ENCODE assay signal across 14 cellular contexts in genomic region chr21:14771587-14771986, GRCh38.
DNase-seq lines count a peak whose midpoint lies in the region; ATAC-seq and TF ChIP-seq lines count a peak whose summit lies in the region.
"Had no signal": no experiment of that assay in that cellular context is flagged by ENCODE, and none has a peak within 500 bp of the region (broad histone marks: within the 10 kb centered on the region; RNA-seq: fewer than 3 reads in every experiment).

No MANE protein-coding gene starts in this region.

- no peaks in the 10 kb centered on the region for H3F3A ChIP-seq in smooth muscle cell (ENCODE audit: low read depth)

- no peaks in the 10 kb centered on the region for H3K9me3 ChIP-seq in WERI-Rb-1 (ENCODE audit: severe bottlenecking)
- no peaks in the 10 kb centered on the region for H3K9me3 ChIP-seq in smooth muscle cell (replicated peaks; ENCODE audit: low read depth)

- H3K9me3 Mint-ChIP-seq in stimulated activated naive B cell treated with anti-CD40 and anti-IgM and Interleukin-4, amounts not matched to agents 10 μg/mL and 1 μg/mL and 100 μg/mL, for 72 hours: peaks cover 0 to 1% of the 10 kb centered on the region in 2 donors
- no peaks in the 10 kb centered on the region for H3K9me3 Mint-ChIP-seq in T-cell
- H3K9me3 Mint-ChIP-seq: CD4-positive, alpha-beta T cell had no signal

- H3K4me1 ChIP-seq in smooth muscle cell (ENCODE audit: low read depth): no peaks in the 10 kb centered on the region

- H3K79me2 ChIP-seq in smooth muscle cell (ENCODE audit: low read depth): no peaks in the 10 kb centered on the region

- no peak for ATAC-seq in stimulated activated naive B cell treated with anti-CD40 and anti-IgM and Interleukin-4, amounts not matched to agents 10 μg/mL and 1 μg/mL and 100 μg/mL, for 72 hours (replicated peaks)
- ATAC-seq in T-cell (replicated peaks in 1 of 4): no peak

- H4K20me1 ChIP-seq in smooth muscle cell (ENCODE audit: low read depth): no peaks in the 10 kb centered on the region

- WGBS in smooth muscle cell (ENCODE audit: low lambda C conversion rate): 86% methylated on average over 2 of the region's 2 CpGs

- H3K4me3 Mint-ChIP-seq in stimulated activated naive B cell treated with anti-CD40 and anti-IgM and Interleukin-4, amounts not matched to agents 10 μg/mL and 1 μg/mL and 100 μg/mL, for 72 hours: no peak overlapping the region
- H3K4me3 Mint-ChIP-seq in T-cell: no peak overlapping the region
- H3K4me3 Mint-ChIP-seq: CD4-positive, alpha-beta T cell had no signal

- peaks cover 0 to 2% of the 10 kb centered on the region in 2 donors for H3K36me3 Mint-ChIP-seq in stimulated activated naive B cell treated with anti-CD40 and anti-IgM and Interleukin-4, amounts not matched to agents 10 μg/mL and 1 μg/mL and 100 μg/mL, for 72 hours
- H3K36me3 Mint-ChIP-seq in T-cell: no peaks in the 10 kb centered on the region

- no peaks in the 10 kb centered on the region for H3K27me3 Mint-ChIP-seq in stimulated activated naive B cell treated with anti-CD40 and anti-IgM and Interleukin-4, amounts not matched to agents 10 μg/mL and 1 μg/mL and 100 μg/mL, for 72 hours
- peaks cover 0 to 4% of the 10 kb centered on the region in 2 donors for H3K27me3 Mint-ChIP-seq in T-cell
- H3K27me3 Mint-ChIP-seq: CD4-positive, alpha-beta T cell had no signal

- no peaks in the 10 kb centered on the region for H3K36me3 ChIP-seq in WERI-Rb-1
- H3K36me3 ChIP-seq in smooth muscle cell (ENCODE audit: low read depth): no peaks in the 10 kb centered on the region

- H3K27ac ChIP-seq in WERI-Rb-1: peak overlapping the region; percentile 28; the same call in 1 of the 2 replicates
- H3K27ac ChIP-seq in smooth muscle cell (ENCODE audit: low read depth): no peak overlapping the region
- H3K27ac ChIP-seq: 22Rv1, HL-60 had no signal

- POLR2A ChIA-PET in T-cell (lab: Charles Lee): no interaction called here

- H3K4me3 ChIP-seq in WERI-Rb-1 (ENCODE audit: low read depth, low read length): no peak overlapping the region
- no peak overlapping the region for H3K4me3 ChIP-seq in smooth muscle cell

- no peak overlapping the region for H2AFZ ChIP-seq in smooth muscle cell (ENCODE audit: low read depth)

- TF ChIP-seq CTCF in WERI-Rb-1 (IDR thresholded peaks at IDR 0.05; ENCODE audit: low read depth, low read length): no peak
- no peak for TF ChIP-seq CTCF in smooth muscle cell (IDR thresholded peaks at IDR 0.05; ENCODE audit: borderline replicate concordance, insufficient read depth, poor library complexity, severe bottlenecking)

- H3K4me2 ChIP-seq in smooth muscle cell: no peak overlapping the region

- H3K4me1 Mint-ChIP-seq in stimulated activated naive B cell treated with anti-CD40 and anti-IgM and Interleukin-4, amounts not matched to agents 10 μg/mL and 1 μg/mL and 100 μg/mL, for 72 hours: peaks cover 24 to 29% of the 10 kb centered on the region in 2 donors
- no peaks in the 10 kb centered on the region for H3K4me1 Mint-ChIP-seq in T-cell

- DNase-seq in DMS 273 (lab: John Stamatoyannopoulos, UW; ENCODE audit: unreplicated experiment): peak; percentile 1
- no peak for DNase-seq in DMS 273 treated with DMSO at 0.1 percent for 48 hours (lab: John Stamatoyannopoulos, UW)
- DNase-seq in WERI-Rb-1: no peak
- DNase-seq in midbrain (lab: John Stamatoyannopoulos, UW): peak; percentile 9
- no peak for DNase-seq in stimulated activated naive B cell treated with anti-CD40 and anti-IgM and Interleukin-4, amounts not matched to agents 10 μg/mL and 1 μg/mL and 100 μg/mL, for 72 hours
- no peak for DNase-seq in activated CD4-positive, CD25-positive, alpha-beta regulatory T cell treated with anti-CD3 and anti-CD28 coated beads, Interleukin-2, amount 50 U/mL, for 72 hours
- no peak for DNase-seq in T-cell
- DNase-seq in smooth muscle cell (lab: John Stamatoyannopoulos, UW; ENCODE audit: unreplicated experiment): no peak
- DNase-seq: C1 segment of cervical spinal cord; Calu3; CD4-positive, alpha-beta T cell; GF-D8 had no signal

- H3K9ac ChIP-seq in smooth muscle cell (ENCODE audit: low read depth): no peak overlapping the region

- peak overlapping the region; percentile 25 for H3K27ac Mint-ChIP-seq in stimulated activated naive B cell treated with anti-CD40 and anti-IgM and Interleukin-4, amounts not matched to agents 10 μg/mL and 1 μg/mL and 100 μg/mL, for 72 hours
- no peak overlapping the region for H3K27ac Mint-ChIP-seq in T-cell
- H3K27ac Mint-ChIP-seq: CD4-positive, alpha-beta T cell had no signal

- CTCF ChIA-PET in T-cell (lab: Charles Lee): interaction anchor here in 1 of 2 donors (0.7 kb wide), 1 partner anchor 258 kb away, joined by 3 read pairs; no protein-coding TSS in a partner anchor

- no peaks in the 10 kb centered on the region for H3K27me3 ChIP-seq in WERI-Rb-1 (ENCODE audit: insufficient read depth, low read depth, severe bottlenecking)
- no peaks in the 10 kb centered on the region for H3K27me3 ChIP-seq in smooth muscle cell (ENCODE audit: low read depth)

Comparison
In these comparisons a context has a peak if more than half of its experiments do, and no peak if none do; other contexts are left out.
1. DNase-seq: peak in DMS 273 (single experiment) and midbrain (single experiment); none in DMS 273 treated with DMSO at 0.1 percent for 48 hours (single experiment), WERI-Rb-1 (single experiment), stimulated activated naive B cell treated with anti-CD40 and anti-IgM and Interleukin-4, amounts not matched to agents 10 μg/mL and 1 μg/mL and 100 μg/mL, for 72 hours (single experiment), activated CD4-positive, CD25-positive, alpha-beta regulatory T cell treated with anti-CD3 and anti-CD28 coated beads, Interleukin-2, amount 50 U/mL, for 72 hours (single experiment), T-cell (0 of 34) and smooth muscle cell (single experiment).